ENCODE assay signal across 1 cellular context in the genomic region with DNA sequence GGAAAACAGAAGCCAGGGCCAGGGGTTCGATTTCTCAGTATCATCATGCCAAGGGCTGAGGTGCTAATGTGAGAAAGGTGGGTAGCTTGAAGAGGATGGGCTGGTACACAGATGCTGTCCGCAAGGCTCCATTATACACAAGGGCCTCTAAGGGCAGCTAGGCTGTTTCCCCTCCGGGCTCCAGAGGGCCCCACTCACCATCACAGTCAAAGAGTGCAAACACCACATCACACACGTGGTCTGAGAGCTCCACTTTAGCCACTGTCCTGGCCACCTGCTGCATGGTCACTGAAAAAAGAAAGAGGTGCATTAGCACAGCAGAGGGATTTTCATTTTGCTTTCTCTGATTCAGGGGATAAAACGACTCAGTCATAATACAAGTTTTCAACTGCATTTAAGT.
TF ChIP-seq lines count a peak whose summit lies in the region.

No MANE protein-coding gene starts in this region.

TF ChIP-seq in A549, 52 proteins besides CTCF, POLR2A, EP300 and RAD21 (continued from another document):
- no peak for TF ChIP-seq ZSCAN20 (CRISPR knock-in tag; IDR thresholded peaks at IDR 0.05)
- no peak for TF ChIP-seq JUNB (IDR thresholded peaks at IDR 0.05)
- no peak for TF ChIP-seq CHD4 (IDR thresholded peaks at IDR 0.05; ENCODE audit: borderline replicate concordance)
